28 cellular contexts compared by ENCODE assay signal in the genomic region with DNA sequence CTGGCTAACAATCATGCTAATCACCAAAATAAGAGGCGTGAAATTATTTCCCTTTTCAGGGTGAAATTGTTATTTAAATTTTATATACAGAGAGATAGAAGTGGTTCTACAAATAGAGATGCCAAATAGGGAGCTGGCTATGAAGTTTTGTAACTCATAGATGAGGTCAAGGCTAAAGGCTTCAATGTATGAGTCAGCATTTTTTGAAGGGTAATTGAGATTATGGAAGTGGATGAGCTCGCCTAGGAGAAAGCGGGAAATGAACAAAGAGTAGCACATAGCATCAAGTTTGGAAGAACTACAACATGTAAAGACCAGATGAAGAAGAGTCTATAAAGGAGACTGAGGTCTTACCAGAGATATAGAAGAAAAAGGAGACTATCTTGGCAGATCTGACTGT.
"Had no signal": no experiment of that assay in that cellular context is flagged by ENCODE, and none has a peak within 500 bp of the region (broad histone marks: within the 10 kb centered on the region; RNA-seq: fewer than 3 reads in every experiment).

No MANE protein-coding gene starts in this region.

- H3K27ac Mint-ChIP-seq: dendritic cell treated with granulocyte-macrophage colony-stimulating factor and Interleukin-4, amounts not matched to agents 40 ng/mL and 50 ng/mL, for 4 days; endodermal cell; naive thymus-derived CD4-positive, alpha-beta T cell; nephron; neural progenitor cell; progenitor cell of endocrine pancreas; stimulated activated effector memory CD8-positive, alpha-beta T cell treated with anti-CD3 and anti-CD28 coated beads, Interleukin-12 subunit alpha, Interleukin-12 subunit beta, amount 100 ng/mL, for 72 hours had no signal

- ATAC-seq: esophagus mucosa; gastrocnemius medialis; left lobe of liver; naive thymus-derived CD4-positive, alpha-beta T cell; sciatic nerve; stimulated activated effector memory CD8-positive, alpha-beta T cell treated with anti-CD3 and anti-CD28 coated beads, Interleukin-12 subunit alpha, Interleukin-12 subunit beta, amount 100 ng/mL, for 72 hours had no signal

- H3K4me1 ChIP-seq: gastrocnemius medialis, neural progenitor cell, parathyroid adenoma, stomach, thyroid gland, vagina had no signal

- H3K4me3 Mint-ChIP-seq: dendritic cell treated with granulocyte-macrophage colony-stimulating factor and Interleukin-4, amounts not matched to agents 40 ng/mL and 50 ng/mL, for 4 days; endodermal cell; naive thymus-derived CD4-positive, alpha-beta T cell; nephron; neural progenitor cell; stimulated activated effector memory CD8-positive, alpha-beta T cell treated with anti-CD3 and anti-CD28 coated beads, Interleukin-12 subunit alpha, Interleukin-12 subunit beta, amount 100 ng/mL, for 72 hours had no signal

- H3K36me3 ChIP-seq: gastrocnemius medialis, neural progenitor cell, stomach, thyroid gland, vagina had no signal

- DNase-seq: effector CD8-positive, alpha-beta T cell; endodermal cell; foreskin fibroblast; gastrocnemius medialis; head of caudate nucleus; mesenchymal stem cell; midbrain; naive thymus-derived CD4-positive, alpha-beta T cell; stimulated activated CD4-positive, alpha-beta T cell treated with anti-CD3 and anti-CD28 coated beads, Interleukin-12 subunit alpha, Interleukin-12 subunit beta, amount 100 ng/mL, for 4 hours; stimulated activated CD4-positive, alpha-beta T cell treated with anti-CD3 and anti-CD28 coated beads, Interleukin-2, amount 100 ng/mL, for 24 hours; stimulated activated CD4-positive, alpha-beta T cell treated with anti-CD3 and anti-CD28 coated beads, Interleukin-4, amount 100 ng/mL, for 24 hours; stimulated activated naive CD4-positive, alpha-beta T cell treated with Interleukin-2 at 50 U/mL for 16 hours; stomach; thyroid gland; trophoblast cell had no signal

- H3K4me1 Mint-ChIP-seq: naive thymus-derived CD4-positive, alpha-beta T cell; nephron; neural progenitor cell; stimulated activated effector memory CD8-positive, alpha-beta T cell treated with anti-CD3 and anti-CD28 coated beads, Interleukin-12 subunit alpha, Interleukin-12 subunit beta, amount 100 ng/mL, for 72 hours had no signal

- H3K9me3 Mint-ChIP-seq: endodermal cell, nephron, neural progenitor cell had no signal

- H3K9ac ChIP-seq: neural progenitor cell, parathyroid adenoma had no signal

- H3K27me3 Mint-ChIP-seq: dendritic cell treated with granulocyte-macrophage colony-stimulating factor and Interleukin-4, amounts not matched to agents 40 ng/mL and 50 ng/mL, for 4 days; naive thymus-derived CD4-positive, alpha-beta T cell; progenitor cell of endocrine pancreas had no signal

- H3K27ac ChIP-seq: epithelial cell of prostate, gastrocnemius medialis, neural progenitor cell, parathyroid adenoma, stomach, thyroid gland, vagina had no signal

- H3K4me2 ChIP-seq: neural progenitor cell, smooth muscle cell had no signal

- FAIRE-seq: keratinocyte had no signal

- H3K36me3 Mint-ChIP-seq: naive thymus-derived CD4-positive, alpha-beta T cell; neural progenitor cell; stimulated activated effector memory CD8-positive, alpha-beta T cell treated with anti-CD3 and anti-CD28 coated beads, Interleukin-12 subunit alpha, Interleukin-12 subunit beta, amount 100 ng/mL, for 72 hours had no signal

- H3K4me3 ChIP-seq: gastrocnemius medialis, neural progenitor cell, smooth muscle cell, stomach, thyroid gland, vagina had no signal

- H3K9me3 ChIP-seq: gastrocnemius medialis, stomach, thyroid gland, vagina had no signal

- H3K27me3 ChIP-seq: gastrocnemius medialis, neural progenitor cell, stomach, thyroid gland, vagina had no signal

- H3K79me2 ChIP-seq: parathyroid adenoma had no signal

- H2AFZ ChIP-seq: neural progenitor cell, parathyroid adenoma had no signal
